ENCODE assay signal across 8 cellular contexts in the genomic region with DNA sequence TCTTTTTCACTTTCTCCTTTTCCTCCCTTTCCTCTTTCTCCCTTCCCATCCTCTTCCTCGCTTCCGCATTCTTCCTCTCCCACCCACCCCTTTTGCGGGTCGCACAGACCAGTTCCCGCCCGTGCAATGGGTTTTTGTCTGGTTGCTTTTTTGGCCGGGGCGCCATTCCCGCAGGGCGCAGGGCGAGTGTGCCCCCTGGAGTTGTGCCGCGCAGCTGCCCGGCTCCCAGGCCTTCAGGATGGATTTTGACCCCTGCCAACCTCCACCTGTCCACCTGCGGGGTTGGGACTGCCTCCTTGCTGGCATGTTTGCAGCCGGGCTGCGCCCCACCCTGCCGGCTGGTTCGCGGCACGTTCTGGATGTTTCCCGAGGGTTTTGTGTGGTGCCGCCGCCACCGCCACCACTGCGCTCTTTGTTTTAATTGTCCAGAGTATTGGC. TPM values are rescaled to one million over a fixed set of nuclear protein-coding genes. Genes with fewer than 3 reads are reported as not detected.
A peak's percentile ranks its signal among the peaks of the same experiment; 100 is the strongest.
DNase-seq lines count a peak whose midpoint lies in the region; ATAC-seq and TF ChIP-seq lines count a peak whose summit lies in the region.

No MANE protein-coding gene starts in this region.

- no peak overlapping the region for H4K12ac ChIP-seq in trophoblast cell (ENCODE audit: low read depth, low read length)

- H3K36me3 Mint-ChIP-seq in activated CD4-positive, alpha-beta T cell treated with anti-CD3 and anti-CD28 coated beads, Interleukin-2, amount 10 ng/mL, durations not matched to agents 24 days and 14 days (ENCODE audit: low read depth) = peaks cover 12% of the 10 kb centered on the region
- H3K36me3 Mint-ChIP-seq in activated B cell treated with CpG ODN at 0.5 μM for 24 hours (ENCODE audit: low read depth) = peaks cover 16% of the 10 kb centered on the region

- H3K36me3 ChIP-seq in trophoblast cell (ENCODE audit: control insufficient read depth in 1 of 2, insufficient read depth in 2 of 2, low read length in 2 of 2) = no peaks in the 10 kb centered on the region

- peak overlapping the region; percentile 60 for H3K4me2 ChIP-seq in trophoblast cell (ENCODE audit: low read length)

- H4K8ac ChIP-seq in trophoblast cell (ENCODE audit: low read depth, low read length) = no peak overlapping the region

- no peak overlapping the region for H3K9ac ChIP-seq in trophoblast cell (ENCODE audit: low read length)

- WGBS in trophoblast cell (ENCODE audit: extremely low coverage, insufficient coverage, insufficient read length) = no CpG with 5 or more reads among the region's 26 CpGs

- DNase-seq in activated CD4-positive, alpha-beta T cell treated with anti-CD3 and anti-CD28 coated beads, Interleukin-2, amount 10 ng/mL, durations not matched to agents 24 days and 14 days = peak; percentile 69
- DNase-seq in activated CD4-positive, alpha-beta T cell treated with anti-CD3 and anti-CD28 coated beads for 4 hours = no peak
- DNase-seq in activated B cell treated with CpG ODN at 0.5 μM for 24 hours (no peak), foreskin fibroblast (no peak), trophoblast cell (no peak), NCI-H2029 treated with DMSO at 0.1 percent for 48 hours (lab: John Stamatoyannopoulos, UW) (no peak), T1000 (lab: John Stamatoyannopoulos, UW) (no peak)

- no peak overlapping the region for H2AK5ac ChIP-seq in trophoblast cell (ENCODE audit: low read length)

- no peak overlapping the region for H3K23ac ChIP-seq in trophoblast cell (ENCODE audit: low read length)

- intact Hi-C loops in activated CD4-positive, alpha-beta T cell treated with anti-CD3 and anti-CD28 coated beads, Interleukin-2, amount 10 ng/mL, durations not matched to agents 24 days and 14 days (cut with micrococcal nuclease) = loop anchor here (5.0 to 10.0 kb wide), 3 partner anchors 209 to 999 kb away; partner anchors contain the start of gene STIM2
- intact Hi-C loops in activated B cell treated with CpG ODN at 0.5 μM for 24 hours (cut with micrococcal nuclease) = loop anchor here (1.0 to 5.0 kb wide), 6 partner anchors 8 to 1129 kb away; partner anchors contain the start of genes RBPJ and ZCCHC4

- H3K4me1 Mint-ChIP-seq in activated CD4-positive, alpha-beta T cell treated with anti-CD3 and anti-CD28 coated beads, Interleukin-2, amount 10 ng/mL, durations not matched to agents 24 days and 14 days = peaks cover 26% of the 10 kb centered on the region
- peaks cover 84% of the 10 kb centered on the region for H3K4me1 Mint-ChIP-seq in activated B cell treated with CpG ODN at 0.5 μM for 24 hours

- H3K79me2 ChIP-seq in trophoblast cell (ENCODE audit: control insufficient read depth, insufficient read depth, low read length, poor library complexity) = no peaks in the 10 kb centered on the region

- H3K27ac ChIP-seq in trophoblast cell (ENCODE audit: low read depth, low read length) = no peak overlapping the region

- peak overlapping the region; percentile 72 for H3K27ac Mint-ChIP-seq in activated CD4-positive, alpha-beta T cell treated with anti-CD3 and anti-CD28 coated beads, Interleukin-2, amount 10 ng/mL, durations not matched to agents 24 days and 14 days
- H3K27ac Mint-ChIP-seq in activated B cell treated with CpG ODN at 0.5 μM for 24 hours = peak overlapping the region; percentile 79

- no peak overlapping the region for H2BK120ac ChIP-seq in trophoblast cell (ENCODE audit: insufficient read depth, low read length, poor library complexity)

- no peak for ATAC-seq in activated B cell treated with CpG ODN at 0.5 μM for 24 hours (ENCODE audit: low read depth)
- no peak for ATAC-seq in activated CD4-positive, CD25-positive, alpha-beta regulatory T cell treated with anti-CD3 and anti-CD28 coated beads, Interleukin-2, amount 50 U/mL, for 24 hours

- no peak overlapping the region for H4K91ac ChIP-seq in trophoblast cell (ENCODE audit: low read depth, low read length)

- H3K27me3 Mint-ChIP-seq in activated CD4-positive, alpha-beta T cell treated with anti-CD3 and anti-CD28 coated beads, Interleukin-2, amount 10 ng/mL, durations not matched to agents 24 days and 14 days = peaks cover 2% of the 10 kb centered on the region
- H3K27me3 Mint-ChIP-seq in activated B cell treated with CpG ODN at 0.5 μM for 24 hours = no peaks in the 10 kb centered on the region

- no peaks in the 10 kb centered on the region for H3K9me3 ChIP-seq in trophoblast cell (ENCODE audit: insufficient read depth, low read depth, low read length)

- H3K4me1 ChIP-seq in trophoblast cell (ENCODE audit: control insufficient read depth in 1 of 2, insufficient read depth in 2 of 2, low read length in 2 of 2) = peaks cover 5 to 10% of the 10 kb centered on the region in 2 experiments

- no peak overlapping the region for H2BK5ac ChIP-seq in trophoblast cell (ENCODE audit: low read depth, low read length, poor library complexity)

- H3K79me1 ChIP-seq in trophoblast cell (ENCODE audit: low read length) = no peaks in the 10 kb centered on the region

- H3K4me3 Mint-ChIP-seq in activated CD4-positive, alpha-beta T cell treated with anti-CD3 and anti-CD28 coated beads, Interleukin-2, amount 10 ng/mL, durations not matched to agents 24 days and 14 days = peak overlapping the region; percentile 75
- peak overlapping the region; percentile 83 for H3K4me3 Mint-ChIP-seq in activated B cell treated with CpG ODN at 0.5 μM for 24 hours

- H3K14ac ChIP-seq in trophoblast cell (ENCODE audit: low read length) = no peak overlapping the region

- TF ChIP-seq CTCF in activated B cell treated with CpG ODN at 0.5 μM for 24 hours (IDR thresholded peaks at IDR 0.05) (no peak), foreskin fibroblast (IDR thresholded peaks at IDR 0.05; ENCODE audit: low read depth, low read length) (peak; percentile 9)

- no peak overlapping the region for H2BK12ac ChIP-seq in trophoblast cell (ENCODE audit: low read length)

- POLR2A ChIA-PET in activated B cell treated with CpG ODN at 0.5 μM for 24 hours (lab: Charles Lee) = interaction anchor here (0.7 to 4.1 kb wide), 5 partner anchors 8 to 50 kb away, joined by 3 to 47 read pairs (median 6); partner anchors contain the start of gene SMIM20

- CTCF ChIA-PET in activated B cell treated with CpG ODN at 0.5 μM for 24 hours (lab: Charles Lee) = interaction anchor here (1.2 to 1.4 kb wide), 2 partner anchors 10 to 50 kb away, joined by 3 to 4 read pairs; partner anchors contain the start of gene SMIM20

- H3K4me3 ChIP-seq in foreskin fibroblast (ENCODE audit: low read depth in 1 of 2, low read length in 2 of 2) (peak overlapping the region; percentile 10 to 48), trophoblast cell (ENCODE audit: low read depth, low read length) (peak overlapping the region; percentile 75)

- H3K9me3 Mint-ChIP-seq in activated CD4-positive, alpha-beta T cell treated with anti-CD3 and anti-CD28 coated beads, Interleukin-2, amount 10 ng/mL, durations not matched to agents 24 days and 14 days = no peaks in the 10 kb centered on the region
- H3K9me3 Mint-ChIP-seq in activated B cell treated with CpG ODN at 0.5 μM for 24 hours = no peaks in the 10 kb centered on the region

- no peak overlapping the region for H3K18ac ChIP-seq in trophoblast cell (ENCODE audit: low read length)

- no peak overlapping the region for H3K4ac ChIP-seq in trophoblast cell (ENCODE audit: low read depth, low read length)

- peaks cover 3% of the 10 kb centered on the region for H3K27me3 ChIP-seq in trophoblast cell (ENCODE audit: insufficient read depth, low read length)

- peak overlapping the region; percentile 59 for H2AFZ ChIP-seq in trophoblast cell (ENCODE audit: insufficient read depth, low read length, poor library complexity)

RNA-seq across cellular contexts. Expression of gene SEL1L3, which starts 0.6 kb away (rescaled TPM):
- 33.9 and 35.3 TPM in 2 replicates for total RNA-seq in activated CD4-positive, alpha-beta T cell treated with anti-CD3 and anti-CD28 coated beads, Interleukin-2, amount 10 ng/mL, durations not matched to agents 24 days and 14 days
- total RNA-seq in activated B cell treated with CpG ODN at 0.5 μM for 24 hours = 102 and 113 TPM in 2 replicates
- polyA plus RNA-seq in trophoblast cell (2013) = 18.8 and 19.1 TPM in 2 replicates

RNA-seq across cellular contexts. Expression of gene SMIM20, which starts 50.7 kb away (rescaled TPM):
- 17.0 and 18.9 TPM in 2 replicates for total RNA-seq in activated CD4-positive, alpha-beta T cell treated with anti-CD3 and anti-CD28 coated beads, Interleukin-2, amount 10 ng/mL, durations not matched to agents 24 days and 14 days
- 16.6 and 18.7 TPM in 2 replicates for total RNA-seq in activated B cell treated with CpG ODN at 0.5 μM for 24 hours
- 18.9 and 19.4 TPM in 2 replicates for polyA plus RNA-seq in trophoblast cell (2013)
